In the genomic region with DNA sequence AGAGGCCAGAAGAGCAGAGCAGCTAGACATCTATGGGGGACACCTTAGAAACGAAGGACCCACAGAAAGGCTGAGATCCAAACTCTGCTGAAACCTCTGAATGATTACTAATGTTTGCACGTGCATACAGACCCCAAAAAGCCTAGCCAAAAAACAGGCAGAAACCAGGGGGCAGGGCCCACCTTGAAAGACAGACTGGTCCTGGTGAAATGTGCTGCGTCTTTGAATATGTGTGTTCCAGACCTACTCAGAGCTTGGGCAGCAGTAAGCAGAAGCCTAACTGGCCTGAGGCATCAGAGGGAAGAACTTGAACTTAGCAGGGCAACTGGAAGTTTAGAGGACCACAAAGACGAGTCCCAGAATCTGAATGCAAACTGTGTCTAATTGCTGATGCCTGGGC, we compare ENCODE assay signal across 23 cellular contexts.
"Had no signal": no experiment of that assay in that cellular context is flagged by ENCODE, and none has a peak within 500 bp of the region (broad histone marks: within the 10 kb centered on the region; RNA-seq: fewer than 3 reads in every experiment).

No MANE protein-coding gene starts in this region.

- H3K27ac Mint-ChIP-seq: dendritic cell treated with granulocyte-macrophage colony-stimulating factor and Interleukin-4, amounts not matched to agents 40 ng/mL and 50 ng/mL, for 4 days; effector memory CD8-positive, alpha-beta T cell; endodermal cell had no signal

- H3K4me3 ChIP-seq: colonic mucosa, coronary artery, dorsolateral prefrontal cortex, esophagus squamous epithelium, gastrocnemius medialis, gastroesophageal sphincter, heart left ventricle, heart right ventricle had no signal

- H3K4me3 Mint-ChIP-seq: dendritic cell treated with granulocyte-macrophage colony-stimulating factor and Interleukin-4, amounts not matched to agents 40 ng/mL and 50 ng/mL, for 4 days; effector memory CD8-positive, alpha-beta T cell; endodermal cell had no signal

- H3K27me3 ChIP-seq: colonic mucosa, dorsolateral prefrontal cortex, esophagus squamous epithelium, gastrocnemius medialis, gastroesophageal sphincter, heart right ventricle had no signal

- H3K27ac ChIP-seq: colonic mucosa, coronary artery, dorsolateral prefrontal cortex, epithelial cell of prostate, esophagus squamous epithelium, foreskin keratinocyte, gastrocnemius medialis, gastroesophageal sphincter, heart left ventricle, heart right ventricle had no signal

- DNase-seq: colonic mucosa; cortex of kidney; dermis blood vessel endothelial cell; dorsolateral prefrontal cortex; effector CD4-positive, alpha-beta T cell; effector CD8-positive, alpha-beta T cell; effector memory CD4-positive, alpha-beta T cell; effector memory CD8-positive, alpha-beta T cell; endodermal cell; erythroblast; esophagus squamous epithelium; foreskin fibroblast; foreskin keratinocyte; foreskin melanocyte; gastrocnemius medialis; glutamatergic neuron; head of caudate nucleus; heart left ventricle; heart right ventricle had no signal

- H3K4me1 ChIP-seq: colonic mucosa, esophagus squamous epithelium, foreskin keratinocyte, gastrocnemius medialis, gastroesophageal sphincter, heart left ventricle, heart right ventricle had no signal

- H3K4me1 Mint-ChIP-seq: endodermal cell had no signal

- H3K27me3 Mint-ChIP-seq: dendritic cell treated with granulocyte-macrophage colony-stimulating factor and Interleukin-4, amounts not matched to agents 40 ng/mL and 50 ng/mL, for 4 days had no signal

- H3K9me3 ChIP-seq: colonic mucosa, esophagus squamous epithelium, gastrocnemius medialis had no signal

- H3K36me3 ChIP-seq: colonic mucosa, esophagus squamous epithelium, gastrocnemius medialis, gastroesophageal sphincter, heart left ventricle, heart right ventricle had no signal
